In genomic region chr4:120225527-120225926, GRCh38 we compare ENCODE assay signal across 18 cellular contexts.
"Had no signal": no experiment of that assay in that cellular context is flagged by ENCODE, and none has a peak within 500 bp of the region (broad histone marks: within the 10 kb centered on the region; RNA-seq: fewer than 3 reads in every experiment).

No MANE protein-coding gene starts in this region.

- DNase-seq: cortex of kidney; dorsolateral prefrontal cortex; effector CD8-positive, alpha-beta T cell; heart left ventricle; hypothalamus; kidney glomerular epithelial cell; left lung; mesenchymal stem cell; naive thymus-derived CD4-positive, alpha-beta T cell; psoas muscle; retina; right lobe of liver; stimulated activated CD4-positive, alpha-beta T cell treated with anti-CD3 and anti-CD28 coated beads, Interleukin-4, amount 100 ng/mL, for 1 hour; tibial artery had no signal

- ATAC-seq: esophagus mucosa; heart left ventricle; left lung; naive thymus-derived CD4-positive, alpha-beta T cell; psoas muscle; stimulated activated memory B cell treated with anti-CD40 and anti-IgM and Interleukin-4, amounts not matched to agents 10 μg/mL and 1 μg/mL and 100 μg/mL, for 72 hours had no signal

- H3K27ac ChIP-seq: dorsolateral prefrontal cortex, heart left ventricle, left lung, neutrophil, psoas muscle, right lobe of liver, tibial artery had no signal

- H3K4me1 ChIP-seq: heart left ventricle, left lung, psoas muscle, right lobe of liver, tibial artery had no signal

- H3K36me3 ChIP-seq: heart left ventricle, left lung, neutrophil, right lobe of liver, tibial artery had no signal

- H3K9me3 ChIP-seq: neutrophil, psoas muscle, right lobe of liver, tibial artery had no signal

- H3K27me3 ChIP-seq: dorsolateral prefrontal cortex, heart left ventricle, left lung, neutrophil, right lobe of liver, tibial artery had no signal

- H3K4me3 ChIP-seq: dorsolateral prefrontal cortex, heart left ventricle, left lung, lung, psoas muscle, right lobe of liver, tibial artery had no signal
